14 cellular contexts compared by ENCODE assay signal in the genomic region with DNA sequence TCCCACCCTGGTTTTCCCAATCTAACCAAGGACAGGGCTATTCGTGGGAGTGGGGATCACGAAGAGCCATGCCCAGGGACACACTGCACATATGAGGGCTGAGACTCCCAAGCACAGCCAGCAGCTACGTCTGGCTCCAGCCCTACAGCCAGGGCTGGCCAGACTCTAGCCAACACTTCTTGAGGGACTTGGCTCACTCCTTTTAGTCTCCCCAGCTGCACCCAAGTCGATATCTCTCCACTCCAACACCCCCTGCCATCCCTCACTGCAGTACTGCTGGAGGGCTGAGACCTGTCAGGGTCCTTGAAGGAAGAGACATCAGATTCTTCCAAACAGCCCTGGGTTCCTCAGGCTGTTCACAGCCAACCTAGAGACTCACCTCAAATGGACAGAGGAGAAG.
DNase-seq lines count a peak whose midpoint lies in the region; ATAC-seq and TF ChIP-seq lines count a peak whose summit lies in the region.
"Had no signal": no experiment of that assay in that cellular context is flagged by ENCODE, and none has a peak within 500 bp of the region (broad histone marks: within the 10 kb centered on the region; RNA-seq: fewer than 3 reads in every experiment).

No MANE protein-coding gene starts in this region.

- H3K4me2 ChIP-seq in GM23248 (ENCODE audit: unreplicated experiment), result no peak overlapping the region
- H3K4me2 ChIP-seq: A549 had no signal

- no peak overlapping the region for H2AFZ ChIP-seq in GM23248

- H3K36me3 ChIP-seq in body of pancreas (replicated peaks in 1 of 2; ENCODE audit: insufficient read depth in 1 of 2, low read depth in 2 of 2), result peaks cover 0 to 41% of the 10 kb centered on the region in 2 donors
- H3K36me3 ChIP-seq in lung (ENCODE audit: control insufficient read depth in 2 of 2, insufficient read depth in 2 of 2, low read length in 2 of 2), result peaks cover 15 to 57% of the 10 kb centered on the region in 2 donors
- H3K36me3 ChIP-seq in testis (ENCODE audit: low read depth, missing control alignments), result no peaks in the 10 kb centered on the region
- no peaks in the 10 kb centered on the region for H3K36me3 ChIP-seq in GM23248 (ENCODE audit: low read depth)

- no peaks in the 10 kb centered on the region for H3K27me3 Mint-ChIP-seq in activated CD4-positive, alpha-beta T cell treated with anti-CD3 and anti-CD28 coated beads, Interleukin-2, amount 10 ng/mL, durations not matched to agents 24 days and 14 days

- peaks cover 41% of the 10 kb centered on the region for H3K4me1 Mint-ChIP-seq in activated CD4-positive, alpha-beta T cell treated with anti-CD3 and anti-CD28 coated beads, Interleukin-2, amount 10 ng/mL, durations not matched to agents 24 days and 14 days

- no peaks in the 10 kb centered on the region for H3K79me2 ChIP-seq in GM23248 (ENCODE audit: insufficient read depth)

- H3F3A ChIP-seq in GM23248 (ENCODE audit: insufficient read depth), result peaks cover 13% of the 10 kb centered on the region

- no peaks in the 10 kb centered on the region for H3K27me3 ChIP-seq in body of pancreas
- H3K27me3 ChIP-seq in lung (ENCODE audit: control insufficient read depth, insufficient read depth), result no peaks in the 10 kb centered on the region
- no peaks in the 10 kb centered on the region for H3K27me3 ChIP-seq in testis
- no peaks in the 10 kb centered on the region for H3K27me3 ChIP-seq in GM23248 (replicated peaks; ENCODE audit: insufficient read depth)

- TF ChIP-seq CTCF in body of pancreas (IDR thresholded peaks at IDR 0.05), result no peak
- no peak for TF ChIP-seq CTCF in lung (IDR thresholded peaks at IDR 0.05; ENCODE audit: control extremely low read depth, extremely low read depth)
- no peak for TF ChIP-seq CTCF in testis (IDR thresholded peaks at IDR 0.05)

- peaks cover 54% of the 10 kb centered on the region for H3K36me3 Mint-ChIP-seq in activated CD4-positive, alpha-beta T cell treated with anti-CD3 and anti-CD28 coated beads, Interleukin-2, amount 10 ng/mL, durations not matched to agents 24 days and 14 days (ENCODE audit: low read depth)

- WGBS in body of pancreas, 2 donors, result 19 to 42% methylated on average over 3 to 4 of the region's 4 CpGs
- 76 to 90% methylated on average over 4 of the region's 4 CpGs for WGBS in lung, 2 donors
- 38 to 67% methylated on average over 4 of the region's 4 CpGs for whole genome bisulfite sequencing in testis, 2 donors
- WGBS in GM23248 (ENCODE audit: low coverage in 1 of 2, low lambda C conversion rate in 2 of 2, missing lambda C conversion rate in 2 of 2), 2 experiments, result 81 to 92% methylated on average over 4 of the region's 4 CpGs

- H3K4me3 ChIP-seq in body of pancreas, result no peak overlapping the region
- H3K4me3 ChIP-seq in lung, result no peak overlapping the region
- H3K4me3 ChIP-seq in testis, result no peak overlapping the region
- no peak overlapping the region for H3K4me3 ChIP-seq in GM23248
- H3K4me3 ChIP-seq: A549 had no signal

- no peaks in the 10 kb centered on the region for H3K9me3 ChIP-seq in body of pancreas
- no peaks in the 10 kb centered on the region for H3K9me3 ChIP-seq in lung (ENCODE audit: control insufficient read depth in 2 of 2, insufficient read depth in 1 of 2, low read length in 1 of 2)
- no peaks in the 10 kb centered on the region for H3K9me3 ChIP-seq in testis
- H3K9me3 ChIP-seq in GM23248 (ENCODE audit: low read depth), result no peaks in the 10 kb centered on the region
- H3K9me3 ChIP-seq: A549 had no signal

- H4K20me1 ChIP-seq in GM23248 (ENCODE audit: insufficient read depth), result no peaks in the 10 kb centered on the region

- in situ Hi-C loops in GM23248 (cut with MboI), result no loop called here

- TF ChIP-seq POLR2A in body of pancreas (IDR thresholded peaks at IDR 0.05) (no peak), testis (IDR thresholded peaks at IDR 0.05) (no peak)

- no peak for DNase-seq in activated CD4-positive, alpha-beta T cell treated with anti-CD3 and anti-CD28 coated beads, Interleukin-2, amount 10 ng/mL, durations not matched to agents 24 days and 14 days
- no peak for DNase-seq in activated CD4-positive, alpha-beta T cell treated with anti-CD3 and anti-CD28 coated beads for 48 hours
- DNase-seq in body of pancreas (no peak), lung (ENCODE audit: low spot score) (no peak), testis (no peak), GM23248 (no peak), AG20443 (ENCODE audit: low spot score) (no peak)
- DNase-seq: amygdala, dermis blood vessel endothelial cell, NCI-H2081, T1000 had no signal

- H3K9me2 ChIP-seq in GM23248 (ENCODE audit: insufficient read depth), result no peaks in the 10 kb centered on the region

- H3K4me3 Mint-ChIP-seq in activated CD4-positive, alpha-beta T cell treated with anti-CD3 and anti-CD28 coated beads, Interleukin-2, amount 10 ng/mL, durations not matched to agents 24 days and 14 days, result no peak overlapping the region

- H3K4me1 ChIP-seq in body of pancreas (peaks cover 90% of the 10 kb centered on the region), lung (ENCODE audit: control insufficient read depth in 2 of 2, insufficient read depth in 2 of 2, low read length in 2 of 2) (peaks cover 31 to 60% of the 10 kb centered on the region in 2 donors), testis (peaks cover 70% of the 10 kb centered on the region), GM23248 (ENCODE audit: insufficient read depth) (peaks cover 32% of the 10 kb centered on the region)

- intact Hi-C loops in activated CD4-positive, alpha-beta T cell treated with anti-CD3 and anti-CD28 coated beads, Interleukin-2, amount 10 ng/mL, durations not matched to agents 24 days and 14 days (cut with micrococcal nuclease), result no loop called here
- intact Hi-C loops in body of pancreas (cut with DNase I) (no loop called here), testis (cut with DNase I; ENCODE audit: low total_unique reads) (no loop called here)

- H3K9me3 Mint-ChIP-seq in activated CD4-positive, alpha-beta T cell treated with anti-CD3 and anti-CD28 coated beads, Interleukin-2, amount 10 ng/mL, durations not matched to agents 24 days and 14 days, result no peaks in the 10 kb centered on the region

- H3K27ac ChIP-seq in body of pancreas (peak overlapping the region; percentile 4 to 69 (median 28)), lung (ENCODE audit: low read depth in 1 of 2, low read length in 1 of 2) (peak overlapping the region; percentile 54 to 73), testis (peak overlapping the region; percentile 42 to 70), GM23248 (no peak overlapping the region)
- H3K27ac ChIP-seq: A549 had no signal

- no peak overlapping the region for H3K9ac ChIP-seq in GM23248

- no peak for ATAC-seq in body of pancreas
- no peak for ATAC-seq in lung (ENCODE audit: insufficient read depth, low FRiP score)
- ATAC-seq in GM18858 (IDR thresholded peaks at IDR 0.05; ENCODE audit: unreplicated experiment), result no peak
- ATAC-seq: A549, sciatic nerve had no signal

- peak overlapping the region; percentile 74 for H3K27ac Mint-ChIP-seq in activated CD4-positive, alpha-beta T cell treated with anti-CD3 and anti-CD28 coated beads, Interleukin-2, amount 10 ng/mL, durations not matched to agents 24 days and 14 days
